In the genomic region with DNA sequence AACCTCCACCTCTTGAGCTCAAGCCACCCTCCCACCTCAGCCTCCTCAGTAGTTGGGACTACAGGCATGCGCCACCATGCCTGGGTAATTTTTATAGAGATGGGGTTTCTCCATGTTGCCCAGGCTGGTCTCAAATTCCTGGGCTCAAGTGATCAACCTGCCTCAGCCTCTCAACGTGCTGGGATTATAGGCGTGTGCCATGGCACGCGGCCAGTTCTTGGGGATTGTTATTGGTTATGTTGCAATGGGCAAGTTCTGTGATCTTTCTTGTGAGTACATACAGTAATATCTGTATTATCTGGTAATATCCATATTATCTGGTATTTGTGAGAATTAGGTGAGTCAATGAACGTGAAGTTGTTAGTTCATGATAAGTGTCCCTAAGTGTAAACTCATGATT, we compare ENCODE assay signal across 18 cellular contexts.
"Had no signal": no experiment of that assay in that cellular context is flagged by ENCODE, and none has a peak within 500 bp of the region (broad histone marks: within the 10 kb centered on the region; RNA-seq: fewer than 3 reads in every experiment).

No MANE protein-coding gene starts in this region.

- H3K9me3 ChIP-seq: pancreas, tibial nerve had no signal

- H3K27ac Mint-ChIP-seq: activated naive CD4-positive, alpha-beta T cell treated with anti-CD3 and anti-CD28 coated beads for 36 hours; activated naive CD8-positive, alpha-beta T cell treated with anti-CD3 and anti-CD28 coated beads, Interleukin-2, amount 50 U/mL, for 24 hours; activated T-helper 17 cell treated with anti-CD3 and anti-CD28 coated beads, Interleukin-2, amount 50 U/mL, for 72 hours; immature natural killer cell; naive thymus-derived CD4-positive, alpha-beta T cell; stimulated activated naive B cell treated with anti-CD40 and anti-IgM and Interleukin-4, amounts not matched to agents 10 μg/mL and 1 μg/mL and 100 μg/mL, for 72 hours; T-helper 17 cell had no signal

- H3K4me3 Mint-ChIP-seq: activated naive CD4-positive, alpha-beta T cell treated with anti-CD3 and anti-CD28 coated beads for 36 hours; activated naive CD8-positive, alpha-beta T cell treated with anti-CD3 and anti-CD28 coated beads, Interleukin-2, amount 50 U/mL, for 24 hours; activated T-helper 17 cell treated with anti-CD3 and anti-CD28 coated beads, Interleukin-2, amount 50 U/mL, for 72 hours; immature natural killer cell; naive thymus-derived CD4-positive, alpha-beta T cell; stimulated activated naive B cell treated with anti-CD40 and anti-IgM and Interleukin-4, amounts not matched to agents 10 μg/mL and 1 μg/mL and 100 μg/mL, for 72 hours; T-helper 17 cell had no signal

- H3K27me3 Mint-ChIP-seq: activated naive CD8-positive, alpha-beta T cell treated with anti-CD3 and anti-CD28 coated beads, Interleukin-2, amount 50 U/mL, for 24 hours; activated T-helper 17 cell treated with anti-CD3 and anti-CD28 coated beads, Interleukin-2, amount 50 U/mL, for 72 hours had no signal

- H3K4me3 ChIP-seq: cardiac muscle cell, lung, pancreas, tibial nerve had no signal

- H3K9me3 Mint-ChIP-seq: activated naive CD8-positive, alpha-beta T cell treated with anti-CD3 and anti-CD28 coated beads, Interleukin-2, amount 50 U/mL, for 24 hours; activated T-helper 17 cell treated with anti-CD3 and anti-CD28 coated beads, Interleukin-2, amount 50 U/mL, for 72 hours had no signal

- H3K4me1 Mint-ChIP-seq: activated T-helper 17 cell treated with anti-CD3 and anti-CD28 coated beads, Interleukin-2, amount 50 U/mL, for 72 hours; T-helper 17 cell had no signal

- H3K27me3 ChIP-seq: cardiac muscle cell, foreskin keratinocyte, pancreas, tibial nerve had no signal

- H3K36me3 ChIP-seq: cardiac muscle cell, pancreas, tibial nerve, WERI-Rb-1 had no signal

- H3K4me1 ChIP-seq: foreskin keratinocyte, pancreas, tibial nerve had no signal

- ATAC-seq: activated naive CD8-positive, alpha-beta T cell treated with anti-CD3 and anti-CD28 coated beads, Interleukin-2, amount 50 U/mL, for 24 hours; activated T-helper 17 cell treated with anti-CD3 and anti-CD28 coated beads, Interleukin-2, amount 50 U/mL, for 72 hours; foreskin keratinocyte; naive thymus-derived CD4-positive, alpha-beta T cell; stimulated activated naive B cell treated with anti-CD40 and anti-IgM and Interleukin-4, amounts not matched to agents 10 μg/mL and 1 μg/mL and 100 μg/mL, for 72 hours; T-helper 17 cell had no signal

- DNase-seq: activated CD4-positive, alpha-beta T cell treated with anti-CD3 and anti-CD28 coated beads, Interleukin-2, amount 50 U/mL, for 48 hours; activated naive CD4-positive, alpha-beta T cell treated with anti-CD3 and anti-CD28 coated beads for 36 hours; activated naive CD8-positive, alpha-beta T cell treated with anti-CD3 and anti-CD28 coated beads, Interleukin-2, amount 50 U/mL, for 24 hours; aorta; effector CD4-positive, alpha-beta T cell; foreskin keratinocyte; glutamatergic neuron; immature natural killer cell; naive thymus-derived CD4-positive, alpha-beta T cell; stimulated activated CD4-positive, alpha-beta T cell treated with anti-CD3 and anti-CD28 coated beads, Interleukin-2, amount 100 ng/mL, for 48 hours; stimulated activated naive B cell treated with anti-CD40 and anti-IgM and Interleukin-4, amounts not matched to agents 10 μg/mL and 1 μg/mL and 100 μg/mL, for 72 hours; T-helper 17 cell; WERI-Rb-1 had no signal

- H3K36me3 Mint-ChIP-seq: immature natural killer cell; stimulated activated naive B cell treated with anti-CD40 and anti-IgM and Interleukin-4, amounts not matched to agents 10 μg/mL and 1 μg/mL and 100 μg/mL, for 72 hours had no signal

- H3K27ac ChIP-seq: cardiac muscle cell, foreskin keratinocyte, pancreas, tibial nerve, WERI-Rb-1 had no signal
